Comparison of ENCODE assay signal across 8 cellular contexts in genomic region chr19:50431343-50432220, GRCh38. TPM values are rescaled to one million over a fixed set of nuclear protein-coding genes. Genes with fewer than 3 reads are reported as not detected.
DNase-seq lines count a peak whose midpoint lies in the region; ATAC-seq and TF ChIP-seq lines count a peak whose summit lies in the region.

No MANE protein-coding gene starts in this region.

- intact Hi-C loops in stomach (cut with DNase I; ENCODE audit: low total_unique reads): no loop called here

- ATAC-seq in DND-41 (ENCODE audit: insufficient read depth, low read depth) (peak; percentile 99), GM23338 (peak; percentile 81), gastroesophageal sphincter (peak; percentile 88)

- H3K27me3 Mint-ChIP-seq in GM23338 (ENCODE audit: insufficient read depth, low read depth, poor library complexity): peaks cover 20% of the 10 kb centered on the region

- no peak for TF ChIP-seq CTCF in DND-41 (IDR thresholded peaks at IDR 0.05; ENCODE audit: borderline replicate concordance, extremely low read depth, low read length, poor library complexity, severe bottlenecking)
- no peak for TF ChIP-seq CTCF in GM23338 (conservative IDR thresholded peaks at IDR 0.05; ENCODE audit: low read depth in 2 of 2)
- TF ChIP-seq CTCF in LNCaP clone FGC (IDR thresholded peaks at IDR 0.05; ENCODE audit: control insufficient read depth, extremely low read depth, insufficient read depth): no peak
- TF ChIP-seq CTCF in gastroesophageal sphincter (IDR thresholded peaks at IDR 0.05): no peak
- TF ChIP-seq CTCF in stomach (IDR thresholded peaks at IDR 0.05): no peak

- H4K20me1 ChIP-seq in DND-41 (ENCODE audit: insufficient read depth, low read length) (no peaks in the 10 kb centered on the region), GM23338 (replicated peaks; ENCODE audit: insufficient read depth) (no peaks in the 10 kb centered on the region; the same call in 1 of the 2 replicates)

- H3K36me3 ChIP-seq in DND-41 (ENCODE audit: insufficient read depth, low read length) (no peaks in the 10 kb centered on the region), GM23338 (ENCODE audit: insufficient read depth) (no peaks in the 10 kb centered on the region), gastroesophageal sphincter (no peaks in the 10 kb centered on the region), neuron (ENCODE audit: insufficient read depth, low read length) (no peaks in the 10 kb centered on the region), stomach (no peaks in the 10 kb centered on the region)

- peaks cover 19% of the 10 kb centered on the region for H3K4me1 Mint-ChIP-seq in GM23338

- H3K27ac Mint-ChIP-seq in GM23338: peak overlapping the region; percentile 86

- H3K27me3 ChIP-seq in DND-41 (ENCODE audit: insufficient read depth, low read length, poor library complexity): no peaks in the 10 kb centered on the region
- H3K27me3 ChIP-seq in GM23338 (ENCODE audit: insufficient read depth): peaks cover 26% of the 10 kb centered on the region
- peaks cover 71% of the 10 kb centered on the region for H3K27me3 ChIP-seq in gastroesophageal sphincter
- H3K27me3 ChIP-seq in neuron (ENCODE audit: insufficient read depth, low read length): peaks cover 31% of the 10 kb centered on the region
- H3K27me3 ChIP-seq in stomach: peaks cover 0 to 79% (median 20%) of the 10 kb centered on the region in 3 donors

- H3K9me2 ChIP-seq in GM23338 (ENCODE audit: insufficient read depth): no peaks in the 10 kb centered on the region

- no peaks in the 10 kb centered on the region for H3K79me2 ChIP-seq in DND-41 (ENCODE audit: insufficient read depth, low read length)
- no peaks in the 10 kb centered on the region for H3K79me2 ChIP-seq in GM23338 (replicated peaks; ENCODE audit: insufficient read depth)

- peak overlapping the region; percentile 88 for H3K4me2 ChIP-seq in DND-41 (ENCODE audit: insufficient read depth, low read length)
- peak overlapping the region; percentile 99 for H3K4me2 ChIP-seq in GM23338

- H3K9me3 Mint-ChIP-seq in GM23338: peaks cover 2% of the 10 kb centered on the region

- H3K27ac ChIP-seq in DND-41 (ENCODE audit: low read length) (peak overlapping the region; percentile 3; the same call in 1 of the 2 replicates), GM23338 (ENCODE audit: low read depth) (no peak overlapping the region), gastroesophageal sphincter (peak overlapping the region in 3 of 4 donors; percentile 58 to 72 (median 62)), stomach (peak overlapping the region; percentile 20 to 81 (median 80))

- peaks cover 6% of the 10 kb centered on the region; the same call in 1 of the 3 replicates for H3K36me3 Mint-ChIP-seq in GM23338 (ENCODE audit: low read depth)

- peaks cover 20% of the 10 kb centered on the region; the same call in 1 of the 2 replicates for H3F3A ChIP-seq in GM23338 (replicated peaks; ENCODE audit: low read depth)

- H3K4me3 ChIP-seq in DND-41 (ENCODE audit: low read depth in 1 of 2, low read length in 2 of 2) (peak overlapping the region; percentile 12 to 76; a peak in 3 of 4 replicates), GM23338 (peak overlapping the region; percentile 84), LNCaP clone FGC (ENCODE audit: low read depth, low read length) (peak overlapping the region; percentile 54), gastroesophageal sphincter (peak overlapping the region; percentile 36 to 67), neuron (ENCODE audit: low read length) (peak overlapping the region; percentile 53), stomach (peak overlapping the region; percentile 52 to 72 (median 64))

- H3K4me1 ChIP-seq in DND-41 (ENCODE audit: insufficient read depth, low read length) (peaks cover 15% of the 10 kb centered on the region), GM23338 (ENCODE audit: insufficient read depth) (peaks cover 29% of the 10 kb centered on the region), gastroesophageal sphincter (peaks cover 0 to 30% (median 7%) of the 10 kb centered on the region in 3 donors), neuron (ENCODE audit: insufficient read depth, low read length) (peaks cover 9% of the 10 kb centered on the region), stomach (peaks cover 10 to 32% (median 24%) of the 10 kb centered on the region in 4 donors)

- 0 to 3% methylated on average over 11 of the region's 54 CpGs for WGBS in gastroesophageal sphincter (ENCODE audit: low coverage in 1 of 2), 2 donors
- 1 to 3% (median 1%) methylated on average over 34 to 54 of the region's 54 CpGs for WGBS in stomach, 5 donors

- TF ChIP-seq EP300 in gastroesophageal sphincter (IDR thresholded peaks at IDR 0.05) (no peak), stomach (IDR thresholded peaks at IDR 0.05) (no peak)

- H2AFZ ChIP-seq in DND-41 (ENCODE audit: low read depth, low read length) (peak overlapping the region; percentile 73), GM23338 (peak overlapping the region; percentile 89; the same call in 1 of the 2 replicates), neuron (ENCODE audit: low read depth, low read length) (peak overlapping the region; percentile 55)

- TF ChIP-seq POLR2A in Raji (IDR thresholded peaks at IDR 0.05; ENCODE audit: insufficient read depth, low read depth, low read length): peak; percentile 80
- TF ChIP-seq POLR2A in gastroesophageal sphincter (IDR thresholded peaks at IDR 0.05): no peak
- no peak for TF ChIP-seq POLR2A in stomach (IDR thresholded peaks at IDR 0.05)

- H3K9ac ChIP-seq in DND-41 (ENCODE audit: low read depth, low read length): peak overlapping the region; percentile 45

- peak; percentile 84 for DNase-seq in DND-41
- peak; percentile 93 for DNase-seq in GM23338 (ENCODE audit: low spot score)
- no peak for DNase-seq in LNCaP clone FGC (ENCODE audit: low read depth)
- peak; percentile 79 for DNase-seq in activated gamma-delta T cell treated with Interleukin-2 at 50 U/mL for 16 hours
- peak; percentile 89 for DNase-seq in stomach

- H3K4me3 Mint-ChIP-seq in GM23338: peak overlapping the region; percentile 82

- H3K9me3 ChIP-seq in DND-41 (ENCODE audit: insufficient read depth, low read length, severe bottlenecking) (no peaks in the 10 kb centered on the region), gastroesophageal sphincter (no peaks in the 10 kb centered on the region), neuron (ENCODE audit: low read length) (no peaks in the 10 kb centered on the region), stomach (no peaks in the 10 kb centered on the region)

RNA-seq across cellular contexts. Expression of gene MYBPC2, which starts 1.1 kb away (rescaled TPM):
- total RNA-seq in GM23338 (2014; rRNA removed; shearing (Covaris generic)): 3.8 and 4.2 TPM in 2 replicates
- polyA plus RNA-seq in GM23338 (2016; fragmentation: Nextera tagmentation; extraction: Ambion mirVana) (5.9 and 6.1 TPM in 2 replicates), stomach (under 1 TPM in 2 of 3 donors, not detected in 1; 0.10 to 0.31 TPM)
- total RNA-seq in gastroesophageal sphincter (not detected), stomach (not detected)

RNA-seq across cellular contexts. Expression of gene SPIB, which starts 12.8 kb away (rescaled TPM):
- total RNA-seq in GM23338 (2014; rRNA removed; shearing (Covaris generic)): 16.9 and 17.5 TPM in 2 replicates
- polyA plus RNA-seq in GM23338 (2016; fragmentation: Nextera tagmentation; extraction: Ambion mirVana) (12.6 and 13.0 TPM in 2 replicates), stomach (1 to 10 TPM in 1 of 3 donors, under 1 TPM in 2; 0.19 to 1.9 (median 0.31) TPM)
- total RNA-seq in gastroesophageal sphincter (not detected), stomach (10 to 100 TPM in 1 of 5 donors, under 1 TPM in 2, not detected in 2; 0.55 to 53.3 (median 0.58) TPM)

RNA-seq across cellular contexts. Expression of gene EMC10, which starts 44.7 kb away (rescaled TPM):
- total RNA-seq in GM23338 (2014; rRNA removed; shearing (Covaris generic)): 86.4 and 113 TPM in 2 replicates
- 24.8 and 28.2 TPM in 2 replicates for polyA plus RNA-seq in GM23338 (2016; fragmentation: Nextera tagmentation; extraction: Ambion mirVana)
- 10 to 100 TPM; 55.5 to 75.9 (median 71.5) TPM for total RNA-seq in gastroesophageal sphincter
- 100 to 1,000 TPM in 1 of 5 donors, 10 to 100 TPM in 4; 30.8 to 284 (median 61.5) TPM for total RNA-seq in stomach
- polyA plus RNA-seq in stomach: 10 to 100 TPM; 33.5 to 63.2 (median 53.7) TPM

RNA-seq across cellular contexts. Expression of gene GARIN5A, which starts 45.1 kb away (rescaled TPM):
- total RNA-seq in GM23338 (2014; rRNA removed; shearing (Covaris generic)): 13.3 and 19.9 TPM in 2 replicates
- polyA plus RNA-seq in GM23338 (2016; fragmentation: Nextera tagmentation; extraction: Ambion mirVana) (24.2 and 25.0 TPM in 2 replicates), stomach (1 to 10 TPM; 1.9 to 3.1 (median 2.1) TPM)
- total RNA-seq in gastroesophageal sphincter (1 to 10 TPM in 1 of 4 donors, under 1 TPM in 1, not detected in 2; 0.78 to 1.7 TPM), stomach (under 1 TPM in 3 of 5 donors, not detected in 2; 0.55 to 0.87 (median 0.58) TPM)

RNA-seq across cellular contexts. Expression of gene POLD1, which starts 47.4 kb away (rescaled TPM):
- total RNA-seq in GM23338 (2014; rRNA removed; shearing (Covaris generic)): 141 and 173 TPM in 2 replicates
- polyA plus RNA-seq in GM23338 (2016; fragmentation: Nextera tagmentation; extraction: Ambion mirVana) (111 and 113 TPM in 2 replicates), stomach (10 to 100 TPM; 29.3 to 45.3 (median 35.2) TPM)
- total RNA-seq in gastroesophageal sphincter (10 to 100 TPM in 2 of 4 donors, 1 to 10 TPM in 2; 7.2 to 13.7 (median 10.3) TPM), stomach (10 to 100 TPM; 11.4 to 98.0 (median 17.9) TPM)
